15 cellular contexts compared by ENCODE assay signal in genomic region chr15:66740802-66741201, GRCh38. TPM values are rescaled to one million over a fixed set of nuclear protein-coding genes. Genes with fewer than 3 reads are reported as not detected.
A peak's percentile ranks its signal among the peaks of the same experiment; 100 is the strongest.
DNase-seq lines count a peak whose midpoint lies in the region; ATAC-seq and TF ChIP-seq lines count a peak whose summit lies in the region.
"Had no signal": no experiment of that assay in that cellular context is flagged by ENCODE, and none has a peak within 500 bp of the region (broad histone marks: within the 10 kb centered on the region; RNA-seq: fewer than 3 reads in every experiment).

No MANE protein-coding gene starts in this region.

- TF ChIP-seq CTCF in uterus (IDR thresholded peaks at IDR 0.05), result no peak
- no peak for TF ChIP-seq CTCF in esophagus squamous epithelium (IDR thresholded peaks at IDR 0.05)

- H3K27me3 ChIP-seq in muscle layer of colon (ENCODE audit: control insufficient read depth in 1 of 2, insufficient read depth in 2 of 2, low read length in 2 of 2) (no peaks in the 10 kb centered on the region), uterus (no peaks in the 10 kb centered on the region), esophagus squamous epithelium (no peaks in the 10 kb centered on the region)

- no peak overlapping the region for H3K4me3 ChIP-seq in muscle layer of colon (ENCODE audit: low read depth in 1 of 2, low read length in 2 of 2)
- H3K4me3 ChIP-seq in uterus, result no peak overlapping the region
- no peak overlapping the region for H3K4me3 ChIP-seq in esophagus squamous epithelium

- DNase-seq in DMS 273 (lab: John Stamatoyannopoulos, UW; ENCODE audit: unreplicated experiment) (peak; percentile 12), DMS 273 treated with DMSO at 0.1 percent for 48 hours (lab: John Stamatoyannopoulos, UW) (no peak), fibroblast of gingiva (ENCODE audit: low read depth) (peak; percentile 60), uterus (peak; percentile 89 to 90), ecto neural progenitor cell (ENCODE audit: low spot score) (no peak), esophagus squamous epithelium (lab: John Stamatoyannopoulos, UW) (no peak)
- DNase-seq: activated CD4-positive, alpha-beta T cell treated with anti-CD3 and anti-CD28 coated beads for 48 hours; activated naive CD8-positive, alpha-beta T cell treated with anti-CD3 and anti-CD28 coated beads, Interleukin-2, amount 10 ng/mL, durations not matched to agents 7 days and 5 days; NCI-H1436; NCI-H524; stimulated activated naive CD4-positive, alpha-beta T cell; T-helper 2 cell had no signal

- TF ChIP-seq POLR2A in uterus (IDR thresholded peaks at IDR 0.05), result no peak
- TF ChIP-seq POLR2A in esophagus squamous epithelium (IDR thresholded peaks at IDR 0.05), result no peak

- no peak for ATAC-seq in HG03108 (IDR thresholded peaks at IDR 0.05; ENCODE audit: unreplicated experiment)

- no peaks in the 10 kb centered on the region for H3K36me3 ChIP-seq in muscle layer of colon (ENCODE audit: insufficient read depth, low read length)
- no peaks in the 10 kb centered on the region for H3K36me3 ChIP-seq in uterus
- H3K36me3 ChIP-seq in esophagus squamous epithelium, result no peaks in the 10 kb centered on the region

- 73 to 79% methylated on average over 8 of the region's 8 CpGs for WGBS in esophagus squamous epithelium, 2 donors

- no peak overlapping the region for H3K9ac ChIP-seq in muscle layer of colon (ENCODE audit: low read length)

- H3K9me3 ChIP-seq in muscle layer of colon (ENCODE audit: low read length) (no peaks in the 10 kb centered on the region), uterus (no peaks in the 10 kb centered on the region), esophagus squamous epithelium (no peaks in the 10 kb centered on the region)

- H3K4me1 ChIP-seq in muscle layer of colon (ENCODE audit: insufficient read depth, low read length) (peaks cover 26% of the 10 kb centered on the region), uterus (peaks cover 2 to 5% of the 10 kb centered on the region in 2 donors), esophagus squamous epithelium (peaks cover 0 to 24% (median 15%) of the 10 kb centered on the region in 3 donors)

- intact Hi-C loops in uterus (cut with DNase I; ENCODE audit: low total_unique reads) (no loop called here), esophagus squamous epithelium (cut with DNase I) (no loop called here)

- H3K27ac ChIP-seq in muscle layer of colon (ENCODE audit: low read depth, low read length) (peak overlapping the region; percentile 30), uterus (peak overlapping the region; percentile 52 to 63), esophagus squamous epithelium (peak overlapping the region in 2 of 4 donors; percentile 6 to 36)
- H3K27ac ChIP-seq: 22Rv1 had no signal

RNA-seq across cellular contexts. Expression of gene SMAD6, which starts 38.8 kb away (rescaled TPM):
- 10 to 100 TPM in 3 of 4 donors, 1 to 10 TPM in 1; 9.4 to 30.1 (median 19.1) TPM for total RNA-seq in uterus
- 1 to 10 TPM; 1.7 to 6.3 (median 3.8) TPM for total RNA-seq in esophagus squamous epithelium

Comparison
In these comparisons a context has a peak if more than half of its experiments do, and no peak if none do; other contexts are left out.
1. DNase-seq: peak in DMS 273 (single experiment), fibroblast of gingiva (single experiment) and uterus (2 of 2); none in DMS 273 treated with DMSO at 0.1 percent for 48 hours (single experiment), ecto neural progenitor cell (single experiment) and esophagus squamous epithelium (single experiment).